Comparison of ENCODE assay signal across 20 cellular contexts in the genomic region with DNA sequence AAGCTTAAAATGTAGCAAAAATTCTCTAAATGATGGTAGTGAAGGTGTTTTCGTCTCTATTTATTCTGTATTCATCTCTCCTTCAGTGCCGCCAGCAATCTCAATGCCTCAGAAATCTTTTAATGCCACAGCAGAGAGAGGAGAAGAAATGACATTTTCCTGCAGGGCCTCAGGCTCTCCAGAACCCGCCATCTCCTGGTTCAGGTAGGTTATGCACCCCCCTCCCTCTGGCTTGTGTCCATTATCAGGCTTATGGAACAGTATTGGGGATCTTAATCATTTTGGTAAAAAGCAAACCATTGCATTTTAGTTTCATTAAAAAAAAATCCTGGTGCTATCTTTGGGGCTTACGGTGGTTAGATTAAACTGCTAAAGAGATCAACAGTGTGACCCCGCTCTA.
"Had no signal": no experiment of that assay in that cellular context is flagged by ENCODE, and none has a peak within 500 bp of the region (broad histone marks: within the 10 kb centered on the region; RNA-seq: fewer than 3 reads in every experiment).

No MANE protein-coding gene starts in this region.

- H3K27me3 ChIP-seq: gastroesophageal sphincter, heart right ventricle, transverse colon, vagina had no signal

- H3K4me1 Mint-ChIP-seq: activated CD8-positive, alpha-beta memory T cell treated with anti-CD3 and anti-CD28 coated beads, Interleukin-2, amount 10 ng/mL, durations not matched to agents 7 days and 5 days; nephron progenitor cell had no signal

- DNase-seq: activated CD4-positive, alpha-beta T cell treated with anti-CD3 and anti-CD28 coated beads, Interleukin-2, amount 50 U/mL, for 48 hours; activated CD8-positive, alpha-beta memory T cell treated with anti-CD3 and anti-CD28 coated beads, Interleukin-2, amount 10 ng/mL, durations not matched to agents 7 days and 5 days; activated naive CD4-positive, alpha-beta T cell treated with anti-CD3 and anti-CD28 coated beads, Interleukin-2, amount 50 U/mL, for 16 hours; activated T-cell treated with anti-CD3 and anti-CD28 coated beads, Interleukin-2, amount 50 U/mL, for 1 hour; effector memory CD4-positive, alpha-beta T cell; heart right ventricle; left cardiac atrium; lower lobe of right lung; nephron progenitor cell; psoas muscle; stimulated activated naive CD8-positive, alpha-beta T cell treated with anti-CD3 and anti-CD28 coated beads, Interleukin-15, Interleukin-2, amounts not matched to agents 100 U/mL and 50 U/mL, for 24 hours; transverse colon had no signal

- H3K27me3 Mint-ChIP-seq: activated CD8-positive, alpha-beta memory T cell treated with anti-CD3 and anti-CD28 coated beads, Interleukin-2, amount 10 ng/mL, durations not matched to agents 7 days and 5 days; dendritic cell treated with granulocyte-macrophage colony-stimulating factor and Interleukin-4, amounts not matched to agents 40 ng/mL and 50 ng/mL, for 4 days had no signal

- H3K36me3 Mint-ChIP-seq: activated CD8-positive, alpha-beta memory T cell treated with anti-CD3 and anti-CD28 coated beads, Interleukin-2, amount 10 ng/mL, durations not matched to agents 7 days and 5 days; mesothelial cell of epicardium had no signal

- ATAC-seq: activated CD8-positive, alpha-beta memory T cell treated with anti-CD3 and anti-CD28 coated beads, Interleukin-2, amount 10 ng/mL, durations not matched to agents 7 days and 5 days; gastroesophageal sphincter; heart right ventricle; left cardiac atrium; lower lobe of right lung; psoas muscle; sciatic nerve; stimulated activated naive CD8-positive, alpha-beta T cell treated with anti-CD3 and anti-CD28 coated beads, Interleukin-15, Interleukin-2, amounts not matched to agents 100 U/mL and 50 U/mL, for 24 hours had no signal

- H3K4me3 Mint-ChIP-seq: activated CD8-positive, alpha-beta memory T cell treated with anti-CD3 and anti-CD28 coated beads, Interleukin-2, amount 10 ng/mL, durations not matched to agents 7 days and 5 days; dendritic cell treated with granulocyte-macrophage colony-stimulating factor and Interleukin-4, amounts not matched to agents 40 ng/mL and 50 ng/mL, for 4 days; mesothelial cell of epicardium; nephron progenitor cell had no signal

- H3K4me1 ChIP-seq: gastroesophageal sphincter, heart right ventricle, lower lobe of right lung, psoas muscle, transverse colon, vagina had no signal

- H3K36me3 ChIP-seq: gastroesophageal sphincter, heart right ventricle, lower lobe of right lung, transverse colon, vagina had no signal

- H3K9me3 Mint-ChIP-seq: dendritic cell treated with granulocyte-macrophage colony-stimulating factor and Interleukin-4, amounts not matched to agents 40 ng/mL and 50 ng/mL, for 4 days; nephron progenitor cell had no signal

- H3K9me3 ChIP-seq: lower lobe of right lung, transverse colon, vagina had no signal

- FAIRE-seq: astrocyte, bronchial epithelial cell had no signal

- H3K4me3 ChIP-seq: gastroesophageal sphincter, heart right ventricle, lower lobe of right lung, psoas muscle, transverse colon, vagina had no signal

- H3K27ac ChIP-seq: epithelial cell of prostate, gastroesophageal sphincter, heart right ventricle, lower lobe of right lung, psoas muscle, transverse colon, vagina had no signal

- H3K27ac Mint-ChIP-seq: activated CD8-positive, alpha-beta memory T cell treated with anti-CD3 and anti-CD28 coated beads, Interleukin-2, amount 10 ng/mL, durations not matched to agents 7 days and 5 days; dendritic cell treated with granulocyte-macrophage colony-stimulating factor and Interleukin-4, amounts not matched to agents 40 ng/mL and 50 ng/mL, for 4 days; mesothelial cell of epicardium; nephron progenitor cell had no signal
